In the genomic region with DNA sequence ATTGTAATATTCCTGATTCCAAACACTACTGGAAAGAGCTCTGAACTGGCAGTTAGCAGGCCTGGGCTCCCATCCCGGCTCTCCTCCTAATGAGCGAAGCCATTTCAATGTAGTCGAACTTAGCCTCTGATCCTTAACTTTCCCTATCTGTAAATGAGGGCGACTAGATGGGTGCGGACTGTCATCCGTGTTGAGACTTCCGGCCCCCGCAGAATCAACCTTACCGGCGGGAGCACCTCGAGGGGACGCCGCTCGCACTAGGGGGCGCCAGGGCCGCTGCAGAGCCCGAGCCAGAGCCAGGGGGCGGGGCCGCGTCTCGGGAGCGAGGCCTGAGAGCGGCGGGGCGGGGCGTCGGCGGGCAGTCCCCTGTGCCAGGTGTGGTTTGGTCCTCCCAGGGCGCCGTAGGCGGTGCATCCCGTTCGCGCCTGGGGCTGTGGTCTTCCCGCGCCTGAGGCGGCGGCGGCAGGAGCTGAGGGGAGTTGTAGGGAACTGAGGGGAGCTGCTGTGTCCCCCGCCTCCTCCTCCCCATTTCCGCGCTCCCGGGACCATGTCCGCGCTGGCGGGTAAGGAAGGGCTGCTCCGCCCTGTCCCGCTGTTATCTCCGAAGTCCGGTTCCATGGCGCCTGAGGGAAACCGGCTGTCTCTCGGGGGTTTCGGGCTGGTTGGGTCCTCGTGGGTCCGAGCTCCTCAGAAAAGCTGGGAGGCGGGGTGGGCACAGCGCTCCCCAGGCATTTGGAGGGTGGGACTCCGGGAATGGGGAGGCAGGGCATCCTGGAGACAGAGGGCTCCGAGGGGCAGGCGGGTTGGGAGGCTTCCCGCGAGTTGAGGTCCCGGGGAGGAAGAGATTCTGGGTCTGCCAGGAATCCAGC, we compare ENCODE assay signal across 8 cellular contexts. TPM values are rescaled to one million over a fixed set of nuclear protein-coding genes. Genes with fewer than 3 reads are reported as not detected.
DNase-seq lines count a peak whose midpoint lies in the region; ATAC-seq and TF ChIP-seq lines count a peak whose summit lies in the region.

A gene (plus strand): TSS at position 437 of the 869 bp plus-strand sequence. CDS start 111 bp downstream, at position 548.

- peak within 1 kb of the TSS; percentile 74 to 100 for H3K27ac Mint-ChIP-seq in natural killer cell treated with Interleukin-12 subunit alpha and Interleukin-12 subunit beta and Interleukin-15 and Interleukin-18, amount 100 ng/mL, for 72 hours

- TF ChIP-seq POLR2A in Raji (IDR thresholded peaks at IDR 0.05; ENCODE audit: insufficient read depth, low read depth, low read length), result peak; percentile 85

- no peaks in the 10 kb centered on the region for H3K36me3 ChIP-seq in H7 (replicated peaks; ENCODE audit: control insufficient read depth, insufficient read depth, low read length)

- peaks cover 45 to 51% of the 10 kb centered on the region in 2 donors for H3K4me1 Mint-ChIP-seq in natural killer cell treated with Interleukin-12 subunit alpha and Interleukin-12 subunit beta and Interleukin-15 and Interleukin-18, amount 100 ng/mL, for 72 hours (ENCODE audit: low read depth in 2 of 2)

- peak; percentile 61 for TF ChIP-seq CTCF in fibroblast of pulmonary artery (IDR thresholded peaks at IDR 0.05; ENCODE audit: low read length, missing control alignments)

- peak within 1 kb of the TSS; percentile 94 for H3K4me3 ChIP-seq in H7 (ENCODE audit: insufficient read depth, low read depth, low read length)
- H3K4me3 ChIP-seq in fibroblast of pulmonary artery (replicated peaks; ENCODE audit: low read depth, low read length), result peak within 1 kb of the TSS; percentile 83

- H3K4me3 Mint-ChIP-seq in natural killer cell treated with Interleukin-12 subunit alpha and Interleukin-12 subunit beta and Interleukin-15 and Interleukin-18, amount 100 ng/mL, for 72 hours, result peak within 1 kb of the TSS; percentile 69

- no peaks in the 10 kb centered on the region for H3K27me3 Mint-ChIP-seq in natural killer cell treated with Interleukin-12 subunit alpha and Interleukin-12 subunit beta and Interleukin-15 and Interleukin-18, amount 100 ng/mL, for 72 hours

- peak; percentile 97 to 98 for ATAC-seq in natural killer cell treated with Interleukin-12 subunit alpha and Interleukin-12 subunit beta and Interleukin-15 and Interleukin-18, amount 100 ng/mL, for 72 hours
- peak; percentile 99 for ATAC-seq in stimulated activated naive CD8-positive, alpha-beta T cell treated with anti-CD3 and anti-CD28 coated beads, Interleukin-15, Interleukin-2, amounts not matched to agents 100 U/mL and 50 U/mL, for 24 hours

- peaks cover 12% of the 10 kb centered on the region for H3K36me3 Mint-ChIP-seq in natural killer cell treated with Interleukin-12 subunit alpha and Interleukin-12 subunit beta and Interleukin-15 and Interleukin-18, amount 100 ng/mL, for 72 hours

- H3K9me3 Mint-ChIP-seq in natural killer cell treated with Interleukin-12 subunit alpha and Interleukin-12 subunit beta and Interleukin-15 and Interleukin-18, amount 100 ng/mL, for 72 hours, result no peaks in the 10 kb centered on the region

- peak; percentile 91 for DNase-seq in ELR (ENCODE audit: low read depth)
- peak; percentile 99 for DNase-seq in H7
- peak; percentile 79 for DNase-seq in M059J (ENCODE audit: low read depth)
- peak; percentile 97 for DNase-seq in activated T-helper 9 cell treated with anti-CD3 and anti-CD28 coated beads, Interleukin-2, amount 50 U/mL, for 16 hours (ENCODE audit: low read depth)
- peak; percentile 81 for DNase-seq in fibroblast of pulmonary artery (ENCODE audit: low read depth)
- peak; percentile 99 for DNase-seq in natural killer cell treated with Interleukin-12 subunit alpha and Interleukin-12 subunit beta and Interleukin-15 and Interleukin-18, amount 100 ng/mL, for 72 hours (ENCODE audit: low spot score)
- peak; percentile 100 for DNase-seq in stimulated activated naive CD8-positive, alpha-beta T cell treated with anti-CD3 and anti-CD28 coated beads, Interleukin-15, Interleukin-2, amounts not matched to agents 100 U/mL and 50 U/mL, for 24 hours

- no peaks in the 10 kb centered on the region for H3K27me3 ChIP-seq in H7 (ENCODE audit: control insufficient read depth, insufficient read depth, low read length)

RNA-seq across cellular contexts. Expression of the gene that starts here (rescaled TPM):
- total RNA-seq in H7 (2014; rRNA removed; shearing (Covaris generic)), result 22.4 and 24.2 TPM in 2 replicates
- 5.5 and 6.8 TPM in 2 replicates for total RNA-seq in M059J (2014; rRNA removed; shearing (Covaris generic))
- total RNA-seq in natural killer cell treated with Interleukin-12 subunit alpha and Interleukin-12 subunit beta and Interleukin-15 and Interleukin-18, amount 100 ng/mL, for 72 hours, result 100 to 1,000 TPM; 390 to 657 TPM

Comparison
In these comparisons a context has a peak if more than half of its experiments do, and no peak if none do; other contexts are left out.
1. Peak in every context shown above with its lines: DNase-seq, ATAC-seq and H3K4me3 ChIP-seq.
2. RNA of the gene that starts here (total RNA-seq): 390 to 657 TPM in natural killer cell treated with Interleukin-12 subunit alpha and Interleukin-12 subunit beta and Interleukin-15 and Interleukin-18, amount 100 ng/mL, for 72 hours; 22.4 to 24.2 TPM in H7 and 5.5 to 6.8 TPM in M059J; every median in the first group is over 10 times any median in the second.